In the genomic region with DNA sequence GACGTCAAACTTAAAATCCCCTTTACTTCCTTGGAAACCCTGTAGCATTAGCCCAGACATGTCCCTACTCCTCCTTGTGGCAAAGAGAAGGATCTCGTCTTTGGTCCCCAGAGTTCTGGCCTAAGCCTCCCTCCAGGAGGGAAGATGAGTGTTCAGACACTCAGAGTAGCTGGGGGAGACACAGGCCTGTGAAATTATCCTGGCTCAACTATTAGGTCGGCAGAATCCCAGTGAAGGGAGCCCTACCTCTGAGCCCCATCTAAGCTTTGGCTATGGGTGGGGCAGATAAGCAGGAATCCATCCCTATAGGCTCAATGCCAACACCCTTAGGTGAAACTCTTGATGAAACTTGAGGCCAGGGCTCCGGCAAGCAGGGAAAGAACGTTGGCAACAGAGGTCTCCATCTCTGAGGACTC, we compare ENCODE assay signal across 12 cellular contexts. TPM values are rescaled to one million over a fixed set of nuclear protein-coding genes. Genes with fewer than 3 reads are reported as not detected.
A peak's percentile ranks its signal among the peaks of the same experiment; 100 is the strongest.
DNase-seq lines count a peak whose midpoint lies in the region; FAIRE-seq and TF ChIP-seq lines count a peak whose summit lies in the region.
"Had no signal": no experiment of that assay in that cellular context is flagged by ENCODE, and none has a peak within 500 bp of the region (broad histone marks: within the 10 kb centered on the region; RNA-seq: fewer than 3 reads in every experiment).

No MANE protein-coding gene starts in this region.

- no peak overlapping the region for H2BK15ac ChIP-seq in H1 (ENCODE audit: low read length)

- H4K20me1 ChIP-seq in H1 (replicated peaks in 1 of 2; ENCODE audit: control insufficient read depth in 1 of 2, insufficient read depth in 2 of 2, low read length in 2 of 2), result peaks cover 0 to under 1% of the 10 kb centered on the region in 2 experiments

- H3K36me3 ChIP-seq in H1 (ENCODE audit: control insufficient read depth in 2 of 4, insufficient read depth in 4 of 4, low read length in 3 of 4) (no peaks in the 10 kb centered on the region), prostate gland (no peaks in the 10 kb centered on the region), tibial artery (peaks cover 4 to 21% (median 7%) of the 10 kb centered on the region in 3 donors)

- DNase-seq in ELF-1 (ENCODE audit: low read depth, low spot score) (peak; percentile 42), NCI-H69 (lab: John Stamatoyannopoulos, UW) (peak; percentile 17), H1 (ENCODE audit: low read depth in 1 of 2, low spot score in 2 of 2) (no peak), prostate gland (ENCODE audit: low spot score) (no peak), NCI-H146 (lab: John Stamatoyannopoulos, UW) (no peak), tibial artery (no peak), NK-92 (lab: John Stamatoyannopoulos, UW; ENCODE audit: unreplicated experiment) (no peak)
- DNase-seq: effector CD8-positive, alpha-beta T cell; NCI-H187; sigmoid colon; stimulated activated naive B cell treated with anti-CD40 and anti-IgM and Interleukin-4, amounts not matched to agents 10 μg/mL and 1 μg/mL and 100 μg/mL, for 72 hours had no signal

- no peak overlapping the region for H2AK5ac ChIP-seq in H1 (ENCODE audit: low read depth, low read length)

- TF ChIP-seq RAD21 in H1 (IDR thresholded peaks at IDR 0.05 in 1 of 2, conservative IDR thresholded peaks at IDR 0.05 in 1 of 2; ENCODE audit: low read depth in 2 of 2, low read length in 2 of 2), result peak; percentile 24 to 38; a peak in 2 of 4 replicates

- H3K4me3 ChIP-seq in H1 (ENCODE audit: extremely low read depth in 1 of 4, insufficient read depth in 2 of 4, low read depth in 3 of 4, low read length in 4 of 4), result no peak overlapping the region
- H3K4me3 ChIP-seq in prostate gland, result no peak overlapping the region
- H3K4me3 ChIP-seq in tibial artery, result no peak overlapping the region
- H3K4me3 ChIP-seq: sigmoid colon had no signal

- H3K79me1 ChIP-seq in H1 (ENCODE audit: low read depth, low read length), result no peaks in the 10 kb centered on the region

- no peak overlapping the region for H2BK20ac ChIP-seq in H1 (ENCODE audit: low read length)

- no peak overlapping the region for H4K8ac ChIP-seq in H1 (ENCODE audit: extremely low read depth, insufficient read depth, low read length)

- H4K5ac ChIP-seq in H1 (ENCODE audit: insufficient read length, low read depth, low read length), result no peak overlapping the region

- no peak for TF ChIP-seq EP300 in H1 (IDR thresholded peaks at IDR 0.05; ENCODE audit: borderline replicate concordance in 1 of 2, low read depth in 2 of 2, low read length in 2 of 2)

- no peak overlapping the region for H3K18ac ChIP-seq in H1 (ENCODE audit: extremely low read depth, low read length)

- H2AFZ ChIP-seq in H1 (ENCODE audit: low read length), result no peak overlapping the region

- H3K4me2 ChIP-seq in H1 (ENCODE audit: insufficient read depth in 1 of 2, low read depth in 2 of 2, low read length in 2 of 2), result no peak overlapping the region

- WGBS in H1 (ENCODE audit: extremely low coverage in 1 of 2, insufficient coverage in 1 of 2, insufficient read length in 1 of 2, insufficient replicate concordance in 2 of 2, low coverage in 1 of 2, low lambda C conversion rate in 2 of 2, missing lambda C conversion rate in 1 of 2), 2 experiments, result 83% methylated on average over 5 of the region's 5 CpGs; no CpG with 5 or more reads in 1 of the 2 experiments
- 38% methylated on average over 5 of the region's 5 CpGs for WGBS in prostate gland

- H3K27ac ChIP-seq in H1 (ENCODE audit: low read depth, low read length) (no peak overlapping the region), prostate gland (peak overlapping the region; percentile 99), tibial artery (no peak overlapping the region)
- H3K27ac ChIP-seq: sigmoid colon had no signal

- H3K79me2 ChIP-seq in H1 (ENCODE audit: control insufficient read depth in 1 of 2, insufficient read depth in 2 of 2, low read length in 2 of 2), result no peaks in the 10 kb centered on the region

- TF ChIP-seq POLR2A in H1 (IDR thresholded peaks at IDR 0.05; ENCODE audit: control extremely low read depth in 1 of 2, low read depth in 2 of 2, low read length in 2 of 2) (no peak), prostate gland (IDR thresholded peaks at IDR 0.05) (no peak)

- intact Hi-C loops in prostate gland (cut with DNase I), result loop anchor here (10.0 kb wide), 1 partner anchor 166 kb away; the partner anchor contains the start of gene ARID1A
- intact Hi-C loops in tibial artery (cut with DNase I; ENCODE audit: low total_unique reads), result no loop called here

- no peak overlapping the region for H2BK12ac ChIP-seq in H1 (ENCODE audit: low read depth, low read length)

- FAIRE-seq in H1 (lab: Jason Lieb, UNC), result no peak

- H3K9me3 ChIP-seq in H1 (ENCODE audit: insufficient read depth in 2 of 2, low read depth in 1 of 2, low read length in 1 of 2) (no peaks in the 10 kb centered on the region), prostate gland (no peaks in the 10 kb centered on the region), tibial artery (no peaks in the 10 kb centered on the region)
- H3K9me3 ChIP-seq: sigmoid colon had no signal

- no peak overlapping the region for H3K4ac ChIP-seq in H1 (replicated peaks; ENCODE audit: insufficient read length, low read depth, low read length)

- peak; percentile 1 to 56 (median 41); a peak in 3 of 4 replicates for TF ChIP-seq CTCF in H1 (IDR thresholded peaks at IDR 0.05; ENCODE audit: control extremely low read depth in 1 of 3, insufficient read depth in 1 of 3, low read depth in 1 of 3, low read length in 3 of 3)
- TF ChIP-seq CTCF in prostate gland (IDR thresholded peaks at IDR 0.05), result peak in 1 of 4 experiments; percentile 22
- no peak for TF ChIP-seq CTCF in tibial artery (IDR thresholded peaks at IDR 0.05)

- H3K23me2 ChIP-seq in H1 (ENCODE audit: low read depth, low read length), result peaks cover 9% of the 10 kb centered on the region

- no peak overlapping the region for H3K14ac ChIP-seq in H1 (ENCODE audit: insufficient read length)

- no peak overlapping the region for H2BK5ac ChIP-seq in H1 (ENCODE audit: low read depth, low read length)

- CTCF ChIA-PET in H1 (lab: Charles Lee; ENCODE audit: partially characterized antibody), result interaction anchor here (0.9 to 22.8 kb wide), 13 partner anchors 11 to 565 kb away, joined by 3 to 547 read pairs (median 8); partner anchors contain the start of genes GPATCH3, GPN2 and PIGV

- no peak overlapping the region for H3K9ac ChIP-seq in H1 (replicated peaks in 1 of 4; ENCODE audit: extremely low read depth in 1 of 4, low read depth in 3 of 4, low read length in 3 of 4)

- H2BK120ac ChIP-seq in H1 (replicated peaks; ENCODE audit: low read depth, low read length), result no peak overlapping the region

- POLR2A ChIA-PET in H1 (lab: Charles Lee; ENCODE audit: partially characterized antibody), result interaction anchor here (0.8 to 1.3 kb wide), 2 partner anchors 29 to 49 kb away, joined by 3 to 6 read pairs; partner anchors contain the start of gene GPN2

- H3K4me1 ChIP-seq in H1 (replicated peaks in 1 of 4; ENCODE audit: control insufficient read depth in 3 of 4, insufficient read depth in 4 of 4, low read length in 3 of 4) (peaks cover 0 to 27% (median 22%) of the 10 kb centered on the region in 4 experiments; a peak in 6 of 7 replicates), prostate gland (replicated peaks) (peaks cover 20% of the 10 kb centered on the region), tibial artery (peaks cover 0 to 22% (median 15%) of the 10 kb centered on the region in 4 donors)

- no peak overlapping the region for H3K56ac ChIP-seq in H1 (replicated peaks; ENCODE audit: insufficient read length, low read depth, low read length)

- no peak overlapping the region for H3K23ac ChIP-seq in H1 (ENCODE audit: insufficient read length)

- H3K27me3 ChIP-seq in H1 (replicated peaks in 1 of 4; ENCODE audit: control insufficient read depth in 3 of 4, extremely low read depth in 1 of 4, insufficient read depth in 3 of 4, low read length in 3 of 4) (peaks cover 4 to 13% (median 12%) of the 10 kb centered on the region in 4 experiments; a peak in 5 of 7 replicates), prostate gland (replicated peaks; ENCODE audit: insufficient read depth) (no peaks in the 10 kb centered on the region), tibial artery (no peaks in the 10 kb centered on the region)
- H3K27me3 ChIP-seq: sigmoid colon had no signal

- H4K91ac ChIP-seq in H1 (replicated peaks; ENCODE audit: insufficient read length, low read length), result no peak overlapping the region

RNA-seq across cellular contexts. Expression of gene SFN, which starts 1.7 kb away (rescaled TPM):
- total RNA-seq in H1 (2021; fragmentation: NEBNext Ultra II Directional; extraction: Animal tissue kit (Norgen Biotek cat#: 25700)), result 3.9 and 4.0 TPM in 2 replicates
- polyA plus RNA-seq in H1 (2011; rRNA removed), result 3.3 and 4.2 TPM in 2 replicates
- 3.6 TPM for polyA plus RNA-seq in H1 (2011; cell fraction: cytosol; rRNA removed)
- 3.2 TPM for polyA plus RNA-seq in H1 (2011; cell fraction: nucleus; rRNA removed)
- 5.0 to 6.8 TPM (median 6.0 TPM) in 4 replicates for polyA plus RNA-seq in H1 (2012, experiment 1 of 2)
- 4.0 TPM for polyA plus RNA-seq in H1 (2012, experiment 2 of 2)
- polyA plus RNA-seq in H1 (2013, experiment 1 of 2), result 4.2 TPM
- 5.1 TPM for polyA plus RNA-seq in H1 (2013, experiment 2 of 2)
- 0.47 and 1.8 TPM in 2 replicates for polyA minus RNA-seq in H1 (2011; rRNA and poly(A)+ RNA removed)
- polyA minus RNA-seq in H1 (2011; cell fraction: cytosol; rRNA and poly(A)+ RNA removed), result 4.6 TPM
- polyA minus RNA-seq in H1 (2011; cell fraction: nucleus; rRNA and poly(A)+ RNA removed), result 3.7 TPM
- total RNA-seq in prostate gland, result 10 to 100 TPM; 39.2 to 80.7 TPM

RNA-seq across cellular contexts. Expression of gene GPN2, which starts 28.8 kb away (rescaled TPM):
- 29.6 and 36.8 TPM in 2 replicates for total RNA-seq in H1 (2021; fragmentation: NEBNext Ultra II Directional; extraction: Animal tissue kit (Norgen Biotek cat#: 25700))
- 27.3 and 34.8 TPM in 2 replicates for polyA plus RNA-seq in H1 (2011; rRNA removed)
- polyA plus RNA-seq in H1 (2011; cell fraction: cytosol; rRNA removed), result 25.1 TPM
- 43.6 TPM for polyA plus RNA-seq in H1 (2011; cell fraction: nucleus; rRNA removed)
- 20.4 to 32.9 TPM (median 29.8 TPM) in 4 replicates for polyA plus RNA-seq in H1 (2012, experiment 1 of 2)
- polyA plus RNA-seq in H1 (2012, experiment 2 of 2), result 24.3 TPM
- polyA plus RNA-seq in H1 (2013, experiment 1 of 2), result 17.9 TPM
- 16.9 TPM for polyA plus RNA-seq in H1 (2013, experiment 2 of 2)
- 42.5 and 57.8 TPM in 2 replicates for polyA minus RNA-seq in H1 (2011; rRNA and poly(A)+ RNA removed)
- polyA minus RNA-seq in H1 (2011; cell fraction: cytosol; rRNA and poly(A)+ RNA removed), result 37.3 TPM
- 20.5 TPM for polyA minus RNA-seq in H1 (2011; cell fraction: nucleus; rRNA and poly(A)+ RNA removed)
- total RNA-seq in prostate gland, result 10 to 100 TPM; 15.7 to 26.0 TPM

RNA-seq across cellular contexts. Expression of gene ZDHHC18, which starts 34.8 kb away (rescaled TPM):
- 29.2 and 29.7 TPM in 2 replicates for total RNA-seq in H1 (2021; fragmentation: NEBNext Ultra II Directional; extraction: Animal tissue kit (Norgen Biotek cat#: 25700))
- 49.8 and 61.3 TPM in 2 replicates for polyA plus RNA-seq in H1 (2011; rRNA removed)
- 38.2 TPM for polyA plus RNA-seq in H1 (2011; cell fraction: cytosol; rRNA removed)
- 48.3 TPM for polyA plus RNA-seq in H1 (2011; cell fraction: nucleus; rRNA removed)
- polyA plus RNA-seq in H1 (2012, experiment 1 of 2), result 16.3 to 34.7 TPM (median 30.6 TPM) in 4 replicates
- 31.7 TPM for polyA plus RNA-seq in H1 (2012, experiment 2 of 2)
- polyA plus RNA-seq in H1 (2013, experiment 1 of 2), result 30.5 TPM
- 34.5 TPM for polyA plus RNA-seq in H1 (2013, experiment 2 of 2)
- 47.7 and 51.8 TPM in 2 replicates for polyA minus RNA-seq in H1 (2011; rRNA and poly(A)+ RNA removed)
- polyA minus RNA-seq in H1 (2011; cell fraction: cytosol; rRNA and poly(A)+ RNA removed), result 24.8 TPM
- polyA minus RNA-seq in H1 (2011; cell fraction: nucleus; rRNA and poly(A)+ RNA removed), result 16.9 TPM
- 10 to 100 TPM; 20.0 to 30.7 TPM for total RNA-seq in prostate gland

RNA-seq across cellular contexts. Expression of gene GPATCH3, which starts 39.0 kb away (rescaled TPM):
- 17.4 and 19.8 TPM in 2 replicates for total RNA-seq in H1 (2021; fragmentation: NEBNext Ultra II Directional; extraction: Animal tissue kit (Norgen Biotek cat#: 25700))
- 7.9 and 11.6 TPM in 2 replicates for polyA plus RNA-seq in H1 (2011; rRNA removed)
- 12.5 TPM for polyA plus RNA-seq in H1 (2011; cell fraction: cytosol; rRNA removed)
- polyA plus RNA-seq in H1 (2011; cell fraction: nucleus; rRNA removed), result 13.1 TPM
- 13.0 to 16.1 TPM (median 14.3 TPM) in 4 replicates for polyA plus RNA-seq in H1 (2012, experiment 1 of 2)
- 12.4 TPM for polyA plus RNA-seq in H1 (2012, experiment 2 of 2)
- 11.3 TPM for polyA plus RNA-seq in H1 (2013, experiment 1 of 2)
- 11.8 TPM for polyA plus RNA-seq in H1 (2013, experiment 2 of 2)
- 4.4 and 5.9 TPM in 2 replicates for polyA minus RNA-seq in H1 (2011; rRNA and poly(A)+ RNA removed)
- 9.6 TPM for polyA minus RNA-seq in H1 (2011; cell fraction: cytosol; rRNA and poly(A)+ RNA removed)
- polyA minus RNA-seq in H1 (2011; cell fraction: nucleus; rRNA and poly(A)+ RNA removed), result 11.5 TPM
- 10 to 100 TPM in 1 of 2 donors, 1 to 10 TPM in 1; 9.2 to 28.2 TPM for total RNA-seq in prostate gland

RNA-seq across cellular contexts. Expression of gene NR0B2, which starts 52.5 kb away (rescaled TPM):
- not detected in 2 replicates for total RNA-seq in H1 (2021; fragmentation: NEBNext Ultra II Directional; extraction: Animal tissue kit (Norgen Biotek cat#: 25700))
- not detected in 2 replicates for polyA plus RNA-seq in H1 (2011; rRNA removed)
- not detected for polyA plus RNA-seq in H1 (2011; cell fraction: cytosol; rRNA removed)
- not detected for polyA plus RNA-seq in H1 (2011; cell fraction: nucleus; rRNA removed)
- 0.14 TPM in 1 of 4 replicates, not detected in the others for polyA plus RNA-seq in H1 (2012, experiment 1 of 2)
- not detected for polyA plus RNA-seq in H1 (2012, experiment 2 of 2)
- polyA plus RNA-seq in H1 (2013, experiment 1 of 2), result not detected
- polyA plus RNA-seq in H1 (2013, experiment 2 of 2), result not detected
- not detected in 2 replicates for polyA minus RNA-seq in H1 (2011; rRNA and poly(A)+ RNA removed)
- polyA minus RNA-seq in H1 (2011; cell fraction: cytosol; rRNA and poly(A)+ RNA removed), result not detected
- polyA minus RNA-seq in H1 (2011; cell fraction: nucleus; rRNA and poly(A)+ RNA removed), result not detected
- total RNA-seq in prostate gland, result not detected
- total RNA-seq: lower leg skin, sigmoid colon had no signal

Comparison
In these comparisons a context has a peak if more than half of its experiments do, and no peak if none do; other contexts are left out.
1. DNase-seq: peak in ELF-1 (single experiment) and NCI-H69 (single experiment); none in H1 (0 of 2), prostate gland (single experiment), NCI-H146 (single experiment), tibial artery (0 of 2) and NK-92 (single experiment).
2. H3K27ac ChIP-seq: peak in prostate gland (2 of 2); none in H1 (single experiment) and tibial artery (0 of 2).
3. CTCF ChIP-seq: peak in H1 (3 of 3); none in tibial artery (0 of 2).